19 cellular contexts compared by ENCODE assay signal in genomic region chr3:195738274-195739044, GRCh38.
"Had no signal": no experiment of that assay in that cellular context is flagged by ENCODE, and none has a peak within 500 bp of the region (broad histone marks: within the 10 kb centered on the region; RNA-seq: fewer than 3 reads in every experiment).

No MANE protein-coding gene starts in this region.

- ATAC-seq: activated CD4-positive, CD25-positive, alpha-beta regulatory T cell treated with anti-CD3 and anti-CD28 coated beads, Interleukin-2, amount 50 U/mL, for 24 hours; activated CD8-positive, alpha-beta T cell treated with anti-CD3 and anti-CD28 coated beads, Interleukin-2, amount 10 ng/mL, durations not matched to agents 7 days and 5 days; activated naive CD8-positive, alpha-beta T cell treated with anti-CD3 and anti-CD28 coated beads, Interleukin-2, amount 50 U/mL, for 24 hours; heart right ventricle; stimulated activated naive CD8-positive, alpha-beta T cell treated with anti-CD3 and anti-CD28 coated beads, Interleukin-15, amount 100 ng/mL, for 72 hours had no signal

- H3K4me1 ChIP-seq: esophagus squamous epithelium, heart right ventricle had no signal

- FAIRE-seq: small intestine had no signal

- H3K36me3 ChIP-seq: brain microvascular endothelial cell had no signal

- H3K9me3 ChIP-seq: esophagus squamous epithelium, heart right ventricle had no signal

- H3K27ac ChIP-seq: brain microvascular endothelial cell, esophagus squamous epithelium, heart right ventricle had no signal

- H3K4me3 ChIP-seq: esophagus squamous epithelium, heart right ventricle, lung had no signal

- H3K27me3 ChIP-seq: brain microvascular endothelial cell had no signal

- DNase-seq: activated CD4-positive, alpha-beta T cell treated with anti-CD3 and anti-CD28 coated beads, Interleukin-2, amount 10 ng/mL, durations not matched to agents 7 days and 5 days; activated CD8-positive, alpha-beta T cell treated with anti-CD3 and anti-CD28 coated beads, Interleukin-2, amount 10 ng/mL, durations not matched to agents 7 days and 5 days; activated naive CD4-positive, alpha-beta T cell treated with anti-CD3 and anti-CD28 coated beads, Interleukin-2, amount 10 ng/mL, durations not matched to agents 7 days and 5 days; activated naive CD8-positive, alpha-beta T cell treated with anti-CD3 and anti-CD28 coated beads, Interleukin-2, amount 50 U/mL, for 24 hours; activated T-cell treated with anti-CD3 and anti-CD28 coated beads, Interleukin-2, amount 50 U/mL, for 24 hours; anterior cingulate cortex; brain microvascular endothelial cell; cerebellar nuclear complex; effector CD8-positive, alpha-beta T cell; esophagus squamous epithelium; heart right ventricle; retina; small intestine; stimulated activated CD4-positive, alpha-beta T cell treated with anti-CD3 and anti-CD28 coated beads, Interleukin-15, amount 100 ng/mL, for 24 hours; stimulated activated CD4-positive, alpha-beta T cell treated with anti-CD3 and anti-CD28 coated beads, Interleukin-2, amount 100 ng/mL, for 48 hours; stimulated activated naive CD8-positive, alpha-beta T cell treated with anti-CD3 and anti-CD28 coated beads, Interleukin-15, amount 100 ng/mL, for 72 hours; trophoblast cell had no signal
